ENCODE assay signal across 30 cellular contexts in the genomic region with DNA sequence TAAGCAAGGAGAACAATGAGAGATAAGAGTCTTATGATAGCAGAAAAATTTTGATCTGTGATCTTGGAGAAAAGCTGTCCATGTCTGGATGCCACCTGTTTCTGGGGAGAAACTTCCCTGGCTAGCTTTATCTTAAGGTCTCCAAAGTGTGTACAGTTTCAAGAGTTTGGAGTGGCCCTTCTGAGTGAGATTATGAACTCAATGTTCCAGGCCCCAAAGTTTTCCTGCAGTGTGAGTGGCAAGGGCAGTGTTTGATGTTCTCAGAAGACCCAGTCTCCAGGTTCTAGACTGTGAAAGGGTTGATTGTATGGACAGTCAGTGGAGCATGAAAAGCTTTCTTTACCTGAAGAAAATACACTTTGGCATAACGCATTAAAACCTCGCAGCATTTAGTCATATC.
"Had no signal": no experiment of that assay in that cellular context is flagged by ENCODE, and none has a peak within 500 bp of the region (broad histone marks: within the 10 kb centered on the region; RNA-seq: fewer than 3 reads in every experiment).

No MANE protein-coding gene starts in this region.

- H3K27me3 ChIP-seq: neural progenitor cell, ovary, spleen, stomach, thyroid gland, tibial nerve, upper lobe of left lung, uterus had no signal

- H3K4me2 ChIP-seq: neural progenitor cell, smooth muscle cell had no signal

- H3K4me3 Mint-ChIP-seq: naive thymus-derived CD4-positive, alpha-beta T cell; natural killer cell; nephron; neural progenitor cell; stimulated activated memory B cell treated with anti-CD40 and anti-IgM and Interleukin-4, amounts not matched to agents 10 μg/mL and 1 μg/mL and 100 μg/mL, for 72 hours had no signal

- H3K4me3 ChIP-seq: neural progenitor cell, ovary, psoas muscle, skin epidermis, smooth muscle cell, spleen, stomach, thoracic aorta, thyroid gland, tibial nerve, upper lobe of left lung, uterus had no signal

- DNase-seq: naive thymus-derived CD4-positive, alpha-beta T cell; natural killer cell; occipital lobe; ovary; posterior cingulate gyrus; psoas muscle; right cardiac atrium; spleen; stimulated activated CD4-positive, alpha-beta T cell treated with anti-CD3 and anti-CD28 coated beads, Interleukin-12 subunit alpha, Interleukin-12 subunit beta, amount 100 ng/mL, for 4 hours; stimulated activated CD4-positive, alpha-beta T cell treated with anti-CD3 and anti-CD28 coated beads, Interleukin-1b, Interleukin-23, amount 100 ng/mL, for 48 hours; stimulated activated CD4-positive, alpha-beta T cell treated with anti-CD3 and anti-CD28 coated beads, Interleukin-4, amount 100 ng/mL, for 1 hour; stimulated activated CD4-positive, alpha-beta T cell treated with anti-CD3 and anti-CD28 coated beads, Interleukin-4, amount 100 ng/mL, for 4 hours; stimulated activated CD8-positive, alpha-beta memory T cell treated with anti-CD3 and anti-CD28 coated beads, Interleukin-4, amount 100 ng/mL, for 48 hours; stimulated activated naive CD4-positive, alpha-beta T cell; stimulated activated naive CD8-positive, alpha-beta T cell treated with anti-CD3 and anti-CD28 coated beads, Interleukin-15, Interleukin-2, amounts not matched to agents 100 U/mL and 50 U/mL, for 24 hours; stomach; thyroid gland; trophoblast cell; uterus had no signal

- H2AFZ ChIP-seq: neural progenitor cell, parathyroid adenoma had no signal

- H3K79me2 ChIP-seq: parathyroid adenoma had no signal

- H3K27ac ChIP-seq: neural progenitor cell, ovary, parathyroid adenoma, psoas muscle, skin epidermis, spleen, stomach, thoracic aorta, thyroid gland, tibial nerve, upper lobe of left lung, uterus had no signal

- H3K36me3 Mint-ChIP-seq: natural killer cell; stimulated activated memory B cell treated with anti-CD40 and anti-IgM and Interleukin-4, amounts not matched to agents 10 μg/mL and 1 μg/mL and 100 μg/mL, for 72 hours had no signal

- H3K36me3 ChIP-seq: neural progenitor cell, ovary, spleen, stomach, thoracic aorta, thyroid gland, tibial nerve, upper lobe of left lung, uterus had no signal

- H3K27ac Mint-ChIP-seq: naive thymus-derived CD4-positive, alpha-beta T cell; natural killer cell; nephron; neural progenitor cell; progenitor cell of endocrine pancreas; stimulated activated memory B cell treated with anti-CD40 and anti-IgM and Interleukin-4, amounts not matched to agents 10 μg/mL and 1 μg/mL and 100 μg/mL, for 72 hours had no signal

- ATAC-seq: naive thymus-derived CD4-positive, alpha-beta T cell; natural killer cell; psoas muscle; right cardiac atrium; sciatic nerve; stimulated activated memory B cell treated with anti-CD40 and anti-IgM and Interleukin-4, amounts not matched to agents 10 μg/mL and 1 μg/mL and 100 μg/mL, for 72 hours; stimulated activated naive CD8-positive, alpha-beta T cell treated with anti-CD3 and anti-CD28 coated beads, Interleukin-15, Interleukin-2, amounts not matched to agents 100 U/mL and 50 U/mL, for 24 hours had no signal

- H3K9ac ChIP-seq: neural progenitor cell, parathyroid adenoma had no signal

- H3K27me3 Mint-ChIP-seq: stimulated activated memory B cell treated with anti-CD40 and anti-IgM and Interleukin-4, amounts not matched to agents 10 μg/mL and 1 μg/mL and 100 μg/mL, for 72 hours had no signal

- H3K9me3 ChIP-seq: psoas muscle, spleen, stomach, thoracic aorta, thyroid gland, tibial nerve, upper lobe of left lung, uterus had no signal

- H3K9me3 Mint-ChIP-seq: natural killer cell; nephron; stimulated activated memory B cell treated with anti-CD40 and anti-IgM and Interleukin-4, amounts not matched to agents 10 μg/mL and 1 μg/mL and 100 μg/mL, for 72 hours had no signal

- H3K4me1 ChIP-seq: parathyroid adenoma, psoas muscle, stomach, thyroid gland, tibial nerve, upper lobe of left lung, uterus had no signal

- H3K4me1 Mint-ChIP-seq: nephron had no signal
